1 cellular context compared by ENCODE assay signal in genomic region chr10:35691522-35692236, GRCh38.
TF ChIP-seq lines count a peak whose summit lies in the region.

No MANE protein-coding gene starts in this region.

TF ChIP-seq in GM23338, 12 proteins besides CTCF, POLR2A, EP300 and RAD21 (continued from another document):
- TF ChIP-seq ZNF462 (CRISPR knock-in tag; IDR thresholded peaks at IDR 0.05) (0 out of 2 replicates have a peak, but pooled peaks have one; percentile 65), ETS1 (IDR thresholded peaks at IDR 0.05) (no peak), CREB1 (CRISPR knock-in tag; IDR thresholded peaks at IDR 0.05; ENCODE audit: low read depth) (no peak), ZNF331 (CRISPR knock-in tag; IDR thresholded peaks at IDR 0.05; ENCODE audit: low read depth) (no peak), STAT1 (IDR thresholded peaks at IDR 0.05; ENCODE audit: unreplicated experiment) (no peak)
